Comparison of ENCODE assay signal across 16 cellular contexts in genomic region chr6:24489881-24490280, GRCh38. TPM values are rescaled to one million over a fixed set of nuclear protein-coding genes. Genes with fewer than 3 reads are reported as not detected.
DNase-seq lines count a peak whose midpoint lies in the region; ATAC-seq and TF ChIP-seq lines count a peak whose summit lies in the region.
"Had no signal": no experiment of that assay in that cellular context is flagged by ENCODE, and none has a peak within 500 bp of the region (broad histone marks: within the 10 kb centered on the region; RNA-seq: fewer than 3 reads in every experiment).

No MANE protein-coding gene starts in this region.

- no peak overlapping the region for H3K4me3 ChIP-seq in adrenal gland
- no peak overlapping the region for H3K4me3 ChIP-seq in right atrium auricular region
- H3K4me3 ChIP-seq: testis had no signal

- H3K4me3 Mint-ChIP-seq in type B pancreatic cell = no peak overlapping the region
- H3K4me3 Mint-ChIP-seq: activated T-cell treated with anti-CD3 and anti-CD28 coated beads, Interleukin-2, amount 50 U/mL, for 72 hours; naive thymus-derived CD8-positive, alpha-beta T cell had no signal

- H3K9me3 ChIP-seq in adrenal gland (replicated peaks in 1 of 3) (no peaks in the 10 kb centered on the region), right atrium auricular region (no peaks in the 10 kb centered on the region)
- H3K9me3 ChIP-seq: testis had no signal

- peaks cover 0 to 6% of the 10 kb centered on the region in 2 donors for H3K4me1 ChIP-seq in adrenal gland (replicated peaks in 1 of 2)
- H3K4me1 ChIP-seq in right atrium auricular region = peaks cover 0 to 14% of the 10 kb centered on the region in 2 donors
- H3K4me1 ChIP-seq: testis had no signal

- H3K27ac ChIP-seq in adrenal gland (no peak overlapping the region), right atrium auricular region (no peak overlapping the region)
- H3K27ac ChIP-seq: testis had no signal

- H3K36me3 ChIP-seq in adrenal gland (replicated peaks in 1 of 2) (no peaks in the 10 kb centered on the region), right atrium auricular region (no peaks in the 10 kb centered on the region)

- no peaks in the 10 kb centered on the region for H3K36me3 Mint-ChIP-seq in type B pancreatic cell

- H3K27me3 Mint-ChIP-seq in type B pancreatic cell = peaks cover 4% of the 10 kb centered on the region
- H3K27me3 Mint-ChIP-seq: naive thymus-derived CD8-positive, alpha-beta T cell had no signal

- H3K9me3 Mint-ChIP-seq in type B pancreatic cell = no peaks in the 10 kb centered on the region
- H3K9me3 Mint-ChIP-seq: activated T-cell treated with anti-CD3 and anti-CD28 coated beads, Interleukin-2, amount 50 U/mL, for 72 hours; naive thymus-derived CD8-positive, alpha-beta T cell had no signal

- H3K27me3 ChIP-seq in adrenal gland (no peaks in the 10 kb centered on the region), right atrium auricular region (no peaks in the 10 kb centered on the region)
- H3K27me3 ChIP-seq: testis had no signal

- peak overlapping the region; percentile 46 for H3K27ac Mint-ChIP-seq in type B pancreatic cell
- H3K27ac Mint-ChIP-seq: activated T-cell treated with anti-CD3 and anti-CD28 coated beads, Interleukin-2, amount 50 U/mL, for 72 hours; naive thymus-derived CD8-positive, alpha-beta T cell had no signal

- TF ChIP-seq CTCF in adrenal gland (IDR thresholded peaks at IDR 0.05) = no peak
- no peak for TF ChIP-seq CTCF in right atrium auricular region (IDR thresholded peaks at IDR 0.05)
- no peak for TF ChIP-seq CTCF in type B pancreatic cell (conservative IDR thresholded peaks at IDR 0.05)

- peaks cover 6% of the 10 kb centered on the region for H3K4me1 Mint-ChIP-seq in type B pancreatic cell (ENCODE audit: unreplicated experiment)

- DNase-seq in NCI-H2029 (lab: John Stamatoyannopoulos, UW) (peak; percentile 15), NCI-H2029 treated with DMSO at 0.1 percent for 48 hours (lab: John Stamatoyannopoulos, UW) (no peak), adrenal gland (peak in 5 of 7 donors; percentile 9 to 66 (median 25)), right atrium auricular region (ENCODE audit: low spot score) (peak; percentile 21), type B pancreatic cell (ENCODE audit: extremely low spot score, unreplicated experiment) (no peak), NCI-H2081 treated with DMSO at 0.1 percent for 48 hours (lab: John Stamatoyannopoulos, UW) (no peak)
- DNase-seq: 8988T; activated CD4-positive, alpha-beta T cell treated with anti-CD3 and anti-CD28 coated beads for 1 hour; activated T-cell treated with anti-CD3 and anti-CD28 coated beads, Interleukin-2, amount 50 U/mL, for 72 hours; effector CD4-positive, alpha-beta T cell; naive thymus-derived CD8-positive, alpha-beta T cell; NCI-H2107; SW 1271; testis had no signal

- WGBS in adrenal gland, 4 donors = 61 to 79% (median 75%) methylated on average over 2 of the region's 2 CpGs

- intact Hi-C loops in adrenal gland (cut with DNase I) = no loop called here

- ATAC-seq in GM21515 (IDR thresholded peaks at IDR 0.05; ENCODE audit: unreplicated experiment) = no peak
- no peak for ATAC-seq in HG02973 (IDR thresholded peaks at IDR 0.05; ENCODE audit: unreplicated experiment)
- ATAC-seq: activated T-cell treated with anti-CD3 and anti-CD28 coated beads, Interleukin-2, amount 50 U/mL, for 72 hours; naive thymus-derived CD8-positive, alpha-beta T cell had no signal

- no peak for TF ChIP-seq POLR2A in adrenal gland (IDR thresholded peaks at IDR 0.05)

RNA-seq across cellular contexts. Expression of gene GPLD1, which starts 0.5 kb away (rescaled TPM):
- total RNA-seq in adrenal gland (1 to 10 TPM in 4 of 8 donors, under 1 TPM in 4; 0.43 to 1.8 (median 1.0) TPM), right atrium auricular region (under 1 TPM; 0.33 to 0.71 TPM), type B pancreatic cell (ENCODE audit: low replicate concordance) (1.2 and 3.8 TPM in 2 replicates)
- 1 to 10 TPM in 1 of 3 donors, under 1 TPM in 2; 0.34 to 1.0 (median 0.88) TPM for polyA plus RNA-seq in adrenal gland

RNA-seq across cellular contexts. Expression of gene ALDH5A1, which starts 4.9 kb away (rescaled TPM):
- total RNA-seq in adrenal gland (10 to 100 TPM in 5 of 8 donors, 1 to 10 TPM in 3; 6.6 to 23.1 (median 12.2) TPM), right atrium auricular region (1 to 10 TPM; 5.0 to 10.0 TPM), type B pancreatic cell (ENCODE audit: low replicate concordance) (9.6 and 14.7 TPM in 2 replicates)
- polyA plus RNA-seq in adrenal gland = 10 to 100 TPM in 1 of 3 donors, 1 to 10 TPM in 2; 3.2 to 14.2 (median 4.7) TPM

Comparison
In these comparisons a context has a peak if more than half of its experiments do, and no peak if none do; other contexts are left out.
1. DNase-seq: peak in NCI-H2029 (single experiment), adrenal gland (5 of 7) and right atrium auricular region (single experiment); none in NCI-H2029 treated with DMSO at 0.1 percent for 48 hours (single experiment), type B pancreatic cell (single experiment) and NCI-H2081 treated with DMSO at 0.1 percent for 48 hours (single experiment).